In genomic region chr10:76033457-76034196, GRCh38 we compare ENCODE assay signal across 9 cellular contexts.
A peak's percentile ranks its signal among the peaks of the same experiment; 100 is the strongest.
DNase-seq lines count a peak whose midpoint lies in the region; TF ChIP-seq lines count a peak whose summit lies in the region.
"Had no signal": no experiment of that assay in that cellular context is flagged by ENCODE, and none has a peak within 500 bp of the region (broad histone marks: within the 10 kb centered on the region; RNA-seq: fewer than 3 reads in every experiment).

No MANE protein-coding gene starts in this region.

- H3K27ac Mint-ChIP-seq in endodermal cell (no peak overlapping the region), mesothelial cell of epicardium (no peak overlapping the region)
- H3K27ac Mint-ChIP-seq in activated T-cell treated with anti-CD3 and anti-CD28 coated beads, Interleukin-2, amount 50 U/mL, for 24 hours = no peak overlapping the region

- no peaks in the 10 kb centered on the region for H3K27me3 ChIP-seq in endodermal cell (ENCODE audit: control insufficient read depth, insufficient read depth, low read length, poor library complexity, severe bottlenecking)

- H3K9ac ChIP-seq in endodermal cell (ENCODE audit: extremely low read depth, low read length, poor library complexity, severe bottlenecking) = no peak overlapping the region

- H3K27me3 Mint-ChIP-seq in endodermal cell (ENCODE audit: insufficient read depth) (no peaks in the 10 kb centered on the region), mesothelial cell of epicardium (ENCODE audit: low read depth) (peaks cover 39% of the 10 kb centered on the region)
- H3K27me3 Mint-ChIP-seq in activated T-cell treated with anti-CD3 and anti-CD28 coated beads, Interleukin-2, amount 50 U/mL, for 24 hours = peaks cover 17% of the 10 kb centered on the region
- H3K27me3 Mint-ChIP-seq: central memory CD8-positive, alpha-beta T cell had no signal

- no peak overlapping the region for H3K4me3 ChIP-seq in endodermal cell (ENCODE audit: low read length)

- peak; percentile 12 for DNase-seq in Ammon's horn (ENCODE audit: low spot score)
- DNase-seq in KBM-7 = peak; percentile 19
- DNase-seq in endodermal cell = no peak
- DNase-seq in mesothelial cell of epicardium (ENCODE audit: low spot score in 2 of 2, unreplicated experiment in 2 of 2) = no peak
- no peak for DNase-seq in activated T-cell treated with anti-CD3 and anti-CD28 coated beads, Interleukin-2, amount 50 U/mL, for 24 hours
- DNase-seq in effector CD4-positive, alpha-beta T cell = no peak
- DNase-seq in activated CD4-positive, alpha-beta T cell treated with anti-CD3 and anti-CD28 coated beads for 48 hours = no peak
- no peak for DNase-seq in effector CD8-positive, alpha-beta T cell (lab: John Stamatoyannopoulos, UW)

- in situ Hi-C loops in KBM-7 (cut with MboI; ENCODE audit: low pct_unique_long_range_greater_than_20kb, low sequenced_read_pairs) = loop anchor here (25.0 kb wide), 1 partner anchor 646 kb away; no protein-coding TSS in a partner anchor

- H3K9me3 ChIP-seq in endodermal cell (ENCODE audit: control insufficient read depth, low read length) = peaks cover 9% of the 10 kb centered on the region

- no peaks in the 10 kb centered on the region for H3K36me3 ChIP-seq in endodermal cell (ENCODE audit: control insufficient read depth, insufficient read depth, low read length)

- H3K4me3 Mint-ChIP-seq in endodermal cell = no peak overlapping the region
- H3K4me3 Mint-ChIP-seq in mesothelial cell of epicardium = peak overlapping the region; percentile 8
- no peak overlapping the region for H3K4me3 Mint-ChIP-seq in activated T-cell treated with anti-CD3 and anti-CD28 coated beads, Interleukin-2, amount 50 U/mL, for 24 hours
- H3K4me3 Mint-ChIP-seq: central memory CD8-positive, alpha-beta T cell had no signal

- no peaks in the 10 kb centered on the region for H3K4me1 ChIP-seq in endodermal cell (ENCODE audit: control insufficient read depth, insufficient read depth, low read length)

- H3K27ac ChIP-seq in endodermal cell (ENCODE audit: low read depth, low read length) = no peak overlapping the region

- WGBS in endodermal cell (ENCODE audit: insufficient coverage in 1 of 2, insufficient read length in 1 of 2), 2 experiments = 85 to 86% methylated on average over 7 to 15 of the region's 15 CpGs

- H3K9me3 Mint-ChIP-seq in endodermal cell (peaks cover 6% of the 10 kb centered on the region), mesothelial cell of epicardium (peaks cover 4% of the 10 kb centered on the region)
- H3K9me3 Mint-ChIP-seq in activated T-cell treated with anti-CD3 and anti-CD28 coated beads, Interleukin-2, amount 50 U/mL, for 24 hours = peaks cover 3% of the 10 kb centered on the region
- H3K9me3 Mint-ChIP-seq: central memory CD8-positive, alpha-beta T cell had no signal

- TF ChIP-seq CTCF in endodermal cell (conservative IDR thresholded peaks at IDR 0.05) (peak; percentile 54), mesothelial cell of epicardium (IDR thresholded peaks at IDR 0.05; ENCODE audit: unreplicated experiment) (no peak)

- no peaks in the 10 kb centered on the region for H3K36me3 Mint-ChIP-seq in endodermal cell (ENCODE audit: low read depth)
- H3K36me3 Mint-ChIP-seq in mesothelial cell of epicardium = peaks cover 3% of the 10 kb centered on the region
- no peaks in the 10 kb centered on the region for H3K36me3 Mint-ChIP-seq in activated T-cell treated with anti-CD3 and anti-CD28 coated beads, Interleukin-2, amount 50 U/mL, for 24 hours (ENCODE audit: low read depth)

- H3K4me1 Mint-ChIP-seq in endodermal cell = no peaks in the 10 kb centered on the region
- H3K4me1 Mint-ChIP-seq in mesothelial cell of epicardium = peaks cover 32% of the 10 kb centered on the region
- no peaks in the 10 kb centered on the region for H3K4me1 Mint-ChIP-seq in activated T-cell treated with anti-CD3 and anti-CD28 coated beads, Interleukin-2, amount 50 U/mL, for 24 hours (ENCODE audit: low read depth)
- H3K4me1 Mint-ChIP-seq: central memory CD8-positive, alpha-beta T cell had no signal

Comparison
In these comparisons a context has a peak if more than half of its experiments do, and no peak if none do; other contexts are left out.
1. DNase-seq: peak in Ammon's horn (single experiment) and KBM-7 (single experiment); none in endodermal cell (single experiment), mesothelial cell of epicardium (0 of 2), activated T-cell treated with anti-CD3 and anti-CD28 coated beads, Interleukin-2, amount 50 U/mL, for 24 hours (single experiment), effector CD4-positive, alpha-beta T cell (single experiment), activated CD4-positive, alpha-beta T cell treated with anti-CD3 and anti-CD28 coated beads for 48 hours (single experiment) and effector CD8-positive, alpha-beta T cell (single experiment).